Comparison of ENCODE assay signal across 1 cellular context in genomic region chr11:57905439-57905838, GRCh38.
A peak's percentile ranks its signal among the peaks of the same experiment; 100 is the strongest.
TF ChIP-seq lines count a peak whose summit lies in the region.

No MANE protein-coding gene starts in this region.

TF ChIP-seq in K562, 482 proteins besides CTCF, POLR2A, EP300 and RAD21 (continued from another document and continues in another):
- TF ChIP-seq, protein P1, sequence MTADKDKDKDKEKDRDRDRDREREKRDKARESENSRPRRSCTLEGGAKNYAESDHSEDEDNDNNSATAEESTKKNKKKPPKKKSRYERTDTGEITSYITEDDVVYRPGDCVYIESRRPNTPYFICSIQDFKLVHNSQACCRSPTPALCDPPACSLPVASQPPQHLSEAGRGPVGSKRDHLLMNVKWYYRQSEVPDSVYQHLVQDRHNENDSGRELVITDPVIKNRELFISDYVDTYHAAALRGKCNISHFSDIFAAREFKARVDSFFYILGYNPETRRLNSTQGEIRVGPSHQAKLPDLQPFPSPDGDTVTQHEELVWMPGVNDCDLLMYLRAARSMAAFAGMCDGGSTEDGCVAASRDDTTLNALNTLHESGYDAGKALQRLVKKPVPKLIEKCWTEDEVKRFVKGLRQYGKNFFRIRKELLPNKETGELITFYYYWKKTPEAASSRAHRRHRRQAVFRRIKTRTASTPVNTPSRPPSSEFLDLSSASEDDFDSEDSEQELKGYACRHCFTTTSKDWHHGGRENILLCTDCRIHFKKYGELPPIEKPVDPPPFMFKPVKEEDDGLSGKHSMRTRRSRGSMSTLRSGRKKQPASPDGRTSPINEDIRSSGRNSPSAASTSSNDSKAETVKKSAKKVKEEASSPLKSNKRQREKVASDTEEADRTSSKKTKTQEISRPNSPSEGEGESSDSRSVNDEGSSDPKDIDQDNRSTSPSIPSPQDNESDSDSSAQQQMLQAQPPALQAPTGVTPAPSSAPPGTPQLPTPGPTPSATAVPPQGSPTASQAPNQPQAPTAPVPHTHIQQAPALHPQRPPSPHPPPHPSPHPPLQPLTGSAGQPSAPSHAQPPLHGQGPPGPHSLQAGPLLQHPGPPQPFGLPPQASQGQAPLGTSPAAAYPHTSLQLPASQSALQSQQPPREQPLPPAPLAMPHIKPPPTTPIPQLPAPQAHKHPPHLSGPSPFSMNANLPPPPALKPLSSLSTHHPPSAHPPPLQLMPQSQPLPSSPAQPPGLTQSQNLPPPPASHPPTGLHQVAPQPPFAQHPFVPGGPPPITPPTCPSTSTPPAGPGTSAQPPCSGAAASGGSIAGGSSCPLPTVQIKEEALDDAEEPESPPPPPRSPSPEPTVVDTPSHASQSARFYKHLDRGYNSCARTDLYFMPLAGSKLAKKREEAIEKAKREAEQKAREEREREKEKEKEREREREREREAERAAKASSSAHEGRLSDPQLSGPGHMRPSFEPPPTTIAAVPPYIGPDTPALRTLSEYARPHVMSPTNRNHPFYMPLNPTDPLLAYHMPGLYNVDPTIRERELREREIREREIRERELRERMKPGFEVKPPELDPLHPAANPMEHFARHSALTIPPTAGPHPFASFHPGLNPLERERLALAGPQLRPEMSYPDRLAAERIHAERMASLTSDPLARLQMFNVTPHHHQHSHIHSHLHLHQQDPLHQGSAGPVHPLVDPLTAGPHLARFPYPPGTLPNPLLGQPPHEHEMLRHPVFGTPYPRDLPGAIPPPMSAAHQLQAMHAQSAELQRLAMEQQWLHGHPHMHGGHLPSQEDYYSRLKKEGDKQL (CRISPR knock-in tag; IDR thresholded peaks at IDR 0.05; ENCODE audit: borderline replicate concordance): no peak
- TF ChIP-seq NFYB (IDR thresholded peaks at IDR 0.05; ENCODE audit: extremely low read depth, insufficient read length) (no peak), ZNF830 (CRISPR knock-in tag; IDR thresholded peaks at IDR 0.05) (no peak), CBFA2T2 (conservative IDR thresholded peaks at IDR 0.05) (no peak), DPF2 (IDR thresholded peaks at IDR 0.05) (peak; percentile 51; the same call in 1 of the 2 replicates), JUN (IDR thresholded peaks at IDR 0.05; ENCODE audit: borderline replicate concordance, low read depth, low read length) (no peak), JUN (CRISPR knock-in tag; IDR thresholded peaks at IDR 0.05; ENCODE audit: borderline replicate concordance) (no peak), SMARCA4 (IDR thresholded peaks at IDR 0.05) (peak; percentile 54), POLR2AphosphoS2 (IDR thresholded peaks at IDR 0.05; ENCODE audit: low read length) (no peak), USF2 (CRISPR knock-in tag; IDR thresholded peaks at IDR 0.05) (no peak), NCOA1 (IDR thresholded peaks at IDR 0.05; ENCODE audit: low read depth) (no peak), MGA (IDR thresholded peaks at IDR 0.05) (0 out of 2 replicates have a peak, but pooled peaks have one; percentile 14), MIER1 (IDR thresholded peaks at IDR 0.05; ENCODE audit: low read depth) (no peak), ATF3 (IDR thresholded peaks at IDR 0.05) (no peak), ATF3 (CRISPR knock-in tag; conservative IDR thresholded peaks at IDR 0.05) (no peak), FOXJ3 (CRISPR knock-in tag; IDR thresholded peaks at IDR 0.05) (no peak), GABPA (tag; conservative IDR thresholded peaks at IDR 0.05; ENCODE audit: low read depth) (no peak), GATAD2B (IDR thresholded peaks at IDR 0.05; ENCODE audit: borderline replicate concordance) (no peak), PML (IDR thresholded peaks at IDR 0.05; ENCODE audit: low read length) (no peak)
- TF ChIP-seq, protein P2, sequence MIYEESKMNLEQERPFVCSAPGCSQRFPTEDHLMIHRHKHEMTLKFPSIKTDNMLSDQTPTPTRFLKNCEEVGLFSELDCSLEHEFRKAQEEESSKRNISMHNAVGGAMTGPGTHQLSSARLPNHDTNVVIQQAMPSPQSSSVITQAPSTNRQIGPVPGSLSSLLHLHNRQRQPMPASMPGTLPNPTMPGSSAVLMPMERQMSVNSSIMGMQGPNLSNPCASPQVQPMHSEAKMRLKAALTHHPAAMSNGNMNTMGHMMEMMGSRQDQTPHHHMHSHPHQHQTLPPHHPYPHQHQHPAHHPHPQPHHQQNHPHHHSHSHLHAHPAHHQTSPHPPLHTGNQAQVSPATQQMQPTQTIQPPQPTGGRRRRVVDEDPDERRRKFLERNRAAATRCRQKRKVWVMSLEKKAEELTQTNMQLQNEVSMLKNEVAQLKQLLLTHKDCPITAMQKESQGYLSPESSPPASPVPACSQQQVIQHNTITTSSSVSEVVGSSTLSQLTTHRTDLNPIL (CRISPR knock-in tag; IDR thresholded peaks at IDR 0.05): no peak
- TF ChIP-seq, protein P3, sequence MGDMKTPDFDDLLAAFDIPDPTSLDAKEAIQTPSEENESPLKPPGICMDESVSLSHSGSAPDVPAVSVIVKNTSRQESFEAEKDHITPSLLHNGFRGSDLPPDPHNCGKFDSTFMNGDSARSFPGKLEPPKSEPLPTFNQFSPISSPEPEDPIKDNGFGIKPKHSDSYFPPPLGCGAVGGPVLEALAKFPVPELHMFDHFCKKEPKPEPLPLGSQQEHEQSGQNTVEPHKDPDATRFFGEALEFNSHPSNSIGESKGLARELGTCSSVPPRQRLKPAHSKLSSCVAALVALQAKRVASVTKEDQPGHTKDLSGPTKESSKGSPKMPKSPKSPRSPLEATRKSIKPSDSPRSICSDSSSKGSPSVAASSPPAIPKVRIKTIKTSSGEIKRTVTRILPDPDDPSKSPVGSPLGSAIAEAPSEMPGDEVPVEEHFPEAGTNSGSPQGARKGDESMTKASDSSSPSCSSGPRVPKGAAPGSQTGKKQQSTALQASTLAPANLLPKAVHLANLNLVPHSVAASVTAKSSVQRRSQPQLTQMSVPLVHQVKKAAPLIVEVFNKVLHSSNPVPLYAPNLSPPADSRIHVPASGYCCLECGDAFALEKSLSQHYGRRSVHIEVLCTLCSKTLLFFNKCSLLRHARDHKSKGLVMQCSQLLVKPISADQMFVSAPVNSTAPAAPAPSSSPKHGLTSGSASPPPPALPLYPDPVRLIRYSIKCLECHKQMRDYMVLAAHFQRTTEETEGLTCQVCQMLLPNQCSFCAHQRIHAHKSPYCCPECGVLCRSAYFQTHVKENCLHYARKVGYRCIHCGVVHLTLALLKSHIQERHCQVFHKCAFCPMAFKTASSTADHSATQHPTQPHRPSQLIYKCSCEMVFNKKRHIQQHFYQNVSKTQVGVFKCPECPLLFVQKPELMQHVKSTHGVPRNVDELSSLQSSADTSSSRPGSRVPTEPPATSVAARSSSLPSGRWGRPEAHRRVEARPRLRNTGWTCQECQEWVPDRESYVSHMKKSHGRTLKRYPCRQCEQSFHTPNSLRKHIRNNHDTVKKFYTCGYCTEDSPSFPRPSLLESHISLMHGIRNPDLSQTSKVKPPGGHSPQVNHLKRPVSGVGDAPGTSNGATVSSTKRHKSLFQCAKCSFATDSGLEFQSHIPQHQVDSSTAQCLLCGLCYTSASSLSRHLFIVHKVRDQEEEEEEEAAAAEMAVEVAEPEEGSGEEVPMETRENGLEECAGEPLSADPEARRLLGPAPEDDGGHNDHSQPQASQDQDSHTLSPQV (IDR thresholded peaks at IDR 0.05): peak; percentile 35; the same call in 1 of the 2 replicates
- TF ChIP-seq, protein P4, sequence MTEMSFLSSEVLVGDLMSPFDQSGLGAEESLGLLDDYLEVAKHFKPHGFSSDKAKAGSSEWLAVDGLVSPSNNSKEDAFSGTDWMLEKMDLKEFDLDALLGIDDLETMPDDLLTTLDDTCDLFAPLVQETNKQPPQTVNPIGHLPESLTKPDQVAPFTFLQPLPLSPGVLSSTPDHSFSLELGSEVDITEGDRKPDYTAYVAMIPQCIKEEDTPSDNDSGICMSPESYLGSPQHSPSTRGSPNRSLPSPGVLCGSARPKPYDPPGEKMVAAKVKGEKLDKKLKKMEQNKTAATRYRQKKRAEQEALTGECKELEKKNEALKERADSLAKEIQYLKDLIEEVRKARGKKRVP (CRISPR knock-in tag; IDR thresholded peaks at IDR 0.05): no peak
- TF ChIP-seq, protein P5, sequence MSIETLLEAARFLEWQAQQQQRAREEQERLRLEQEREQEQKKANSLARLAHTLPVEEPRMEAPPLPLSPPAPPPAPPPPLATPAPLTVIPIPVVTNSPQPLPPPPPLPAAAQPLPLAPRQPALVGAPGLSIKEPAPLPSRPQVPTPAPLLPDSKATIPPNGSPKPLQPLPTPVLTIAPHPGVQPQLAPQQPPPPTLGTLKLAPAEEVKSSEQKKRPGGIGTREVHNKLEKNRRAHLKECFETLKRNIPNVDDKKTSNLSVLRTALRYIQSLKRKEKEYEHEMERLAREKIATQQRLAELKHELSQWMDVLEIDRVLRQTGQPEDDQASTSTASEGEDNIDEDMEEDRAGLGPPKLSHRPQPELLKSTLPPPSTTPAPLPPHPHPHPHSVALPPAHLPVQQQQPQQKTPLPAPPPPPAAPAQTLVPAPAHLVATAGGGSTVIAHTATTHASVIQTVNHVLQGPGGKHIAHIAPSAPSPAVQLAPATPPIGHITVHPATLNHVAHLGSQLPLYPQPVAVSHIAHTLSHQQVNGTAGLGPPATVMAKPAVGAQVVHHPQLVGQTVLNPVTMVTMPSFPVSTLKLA (conservative IDR thresholded peaks at IDR 0.05): 0 out of 4 replicates have a peak, but pooled peaks of 1 of the 2 experiments have one; percentile 24
